26 cellular contexts compared by ENCODE assay signal in the genomic region with DNA sequence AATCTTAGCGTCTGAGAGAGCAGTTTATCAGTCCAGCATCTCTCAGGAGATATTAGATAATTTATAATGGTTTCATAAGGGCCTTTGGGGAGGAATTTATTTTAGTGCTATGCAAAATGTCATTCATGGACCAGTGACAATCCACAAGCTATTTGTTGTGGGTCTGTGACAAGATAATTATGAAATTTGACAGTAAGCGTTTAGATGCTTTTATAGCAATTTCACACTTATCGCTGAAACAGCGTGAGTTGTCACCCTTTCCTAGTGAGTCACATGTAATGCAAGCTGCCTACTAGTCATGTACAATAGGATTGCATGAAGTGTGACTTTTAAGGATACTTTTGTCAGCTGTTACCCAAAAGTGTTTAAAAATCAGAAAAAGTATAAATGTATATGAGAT.
"Had no signal": no experiment of that assay in that cellular context is flagged by ENCODE, and none has a peak within 500 bp of the region (broad histone marks: within the 10 kb centered on the region; RNA-seq: fewer than 3 reads in every experiment).

No MANE protein-coding gene starts in this region.

- H3K36me3 ChIP-seq: brain microvascular endothelial cell had no signal

- H3K9ac ChIP-seq: KMS-11 had no signal

- FAIRE-seq: RCC 7860, TTC549 had no signal

- DNase-seq: activated CD4-positive, alpha-beta memory T cell treated with anti-CD3 and anti-CD28 coated beads, Interleukin-2, amount 10 ng/mL, durations not matched to agents 7 days and 5 days; activated CD4-positive, alpha-beta T cell treated with anti-CD3 and anti-CD28 coated beads, Interleukin-2, amount 10 ng/mL, durations not matched to agents 7 days and 5 days; activated CD4-positive, CD25-positive, alpha-beta regulatory T cell; activated gamma-delta T cell; activated naive CD4-positive, alpha-beta T cell treated with anti-CD3 and anti-CD28 coated beads for 36 hours; activated T-cell treated with anti-CD3 and anti-CD28 coated beads for 4 hours; activated T-cell treated with anti-CD3 and anti-CD28 coated beads, Interleukin-2, amount 50 U/mL, for 48 hours; brain microvascular endothelial cell; cerebellar nuclear complex; MM.1S; NCI-H1105; NCI-H1436; NCI-H1694 treated with DMSO at 0.1 percent for 48 hours; NCI-H2029 treated with DMSO at 0.1 percent for 48 hours; NCI-H345; NCI-H524; PC-3; SIG-M5; T-cell; T-helper 2 cell; T1000 had no signal

- H3K4me2 ChIP-seq: KMS-11 had no signal

- H3K27me3 ChIP-seq: brain microvascular endothelial cell had no signal

- H3K27ac ChIP-seq: brain microvascular endothelial cell, KMS-11, VCaP had no signal

- ATAC-seq: activated T-helper 17 cell treated with anti-CD3 and anti-CD28 coated beads, Interleukin-2, amount 50 U/mL, for 72 hours; PC-3; T-cell had no signal
